Comparison of ENCODE assay signal across 9 cellular contexts in genomic region chr1:109876617-109877319, GRCh38. TPM values are rescaled to one million over a fixed set of nuclear protein-coding genes. Genes with fewer than 3 reads are reported as not detected.
DNase-seq lines count a peak whose midpoint lies in the region; ATAC-seq, FAIRE-seq and TF ChIP-seq lines count a peak whose summit lies in the region.
"Had no signal": no experiment of that assay in that cellular context is flagged by ENCODE, and none has a peak within 500 bp of the region (broad histone marks: within the 10 kb centered on the region; RNA-seq: fewer than 3 reads in every experiment).

No MANE protein-coding gene starts in this region.

- peak overlapping the region; percentile 63 for H3K27ac ChIP-seq in colonic mucosa
- peak overlapping the region; percentile 92 for H3K27ac ChIP-seq in lower lobe of right lung
- H3K27ac ChIP-seq in thoracic aorta, result peak overlapping the region; percentile 92 to 96

- no peak for TF ChIP-seq CTCF in colonic mucosa (IDR thresholded peaks at IDR 0.05)
- no peak for TF ChIP-seq CTCF in lower lobe of right lung (IDR thresholded peaks at IDR 0.05)
- TF ChIP-seq CTCF in thoracic aorta (IDR thresholded peaks at IDR 0.05), result no peak

- ATAC-seq in lower lobe of right lung, result peak; percentile 2 to 30
- ATAC-seq in thoracic aorta (ENCODE audit: insufficient number of reproducible peaks, low FRiP score, low read depth), result no peak
- no peak for ATAC-seq in HG03108 (IDR thresholded peaks at IDR 0.05; ENCODE audit: unreplicated experiment)
- no peak for ATAC-seq in HG03175 (IDR thresholded peaks at IDR 0.05; ENCODE audit: unreplicated experiment)

- no peaks in the 10 kb centered on the region for H3K9me3 ChIP-seq in colonic mucosa
- no peaks in the 10 kb centered on the region for H3K9me3 ChIP-seq in lower lobe of right lung
- no peaks in the 10 kb centered on the region for H3K9me3 ChIP-seq in thoracic aorta

- peak; percentile 9 for DNase-seq in HTR-8/SVneo (ENCODE audit: insufficient read length, low spot score)
- DNase-seq in colonic mucosa, result no peak
- no peak for DNase-seq in lower lobe of right lung
- DNase-seq in thoracic aorta (ENCODE audit: low spot score), result no peak
- DNase-seq in NCI-H2196 treated with DMSO at 0.1 percent for 48 hours (lab: John Stamatoyannopoulos, UW; ENCODE audit: unreplicated experiment), result no peak
- no peak for DNase-seq in NCI-H510A treated with DMSO at 0.1 percent for 48 hours (lab: John Stamatoyannopoulos, UW)
- DNase-seq: stimulated activated naive CD4-positive, alpha-beta T cell treated with Interleukin-2 at 50 U/mL for 16 hours had no signal

- no peak for FAIRE-seq in HTR-8/SVneo (lab: Jason Lieb, UNC)

- no peaks in the 10 kb centered on the region for H3K4me1 ChIP-seq in colonic mucosa
- H3K4me1 ChIP-seq in lower lobe of right lung, result peaks cover 38% of the 10 kb centered on the region
- peaks cover 26 to 74% of the 10 kb centered on the region in 2 donors for H3K4me1 ChIP-seq in thoracic aorta (ENCODE audit: control insufficient read depth in 1 of 2, low read depth in 2 of 2)

- peak overlapping the region in 1 of 2 donors; percentile 17 for H3K9ac ChIP-seq in colonic mucosa (ENCODE audit: low read depth in 2 of 2, low read length in 2 of 2)

- H3K27me3 ChIP-seq in colonic mucosa, result no peaks in the 10 kb centered on the region
- no peaks in the 10 kb centered on the region for H3K27me3 ChIP-seq in lower lobe of right lung (ENCODE audit: low read depth)
- H3K27me3 ChIP-seq in thoracic aorta (replicated peaks; ENCODE audit: insufficient read depth), result no peaks in the 10 kb centered on the region

- H3K4me3 ChIP-seq in colonic mucosa (no peak overlapping the region), lower lobe of right lung (peak overlapping the region; percentile 4), thoracic aorta (peak overlapping the region; percentile 56)

- intact Hi-C loops in colonic mucosa (cut with DNase I) (no loop called here), lower lobe of right lung (cut with DNase I) (no loop called here)

- H3K36me3 ChIP-seq in colonic mucosa (no peaks in the 10 kb centered on the region), lower lobe of right lung (no peaks in the 10 kb centered on the region), thoracic aorta (no peaks in the 10 kb centered on the region)

RNA-seq across cellular contexts. Expression of gene CSF1, which starts 33.9 kb away (rescaled TPM):
- 10 to 100 TPM; 14.1 to 18.1 TPM for total RNA-seq in colonic mucosa
- 64.3 TPM for total RNA-seq in lower lobe of right lung
- total RNA-seq in thoracic aorta, result 100 to 1,000 TPM; 146 to 171 TPM

Comparison
In these comparisons a context has a peak if more than half of its experiments do, and no peak if none do; other contexts are left out.
1. ATAC-seq: peak in lower lobe of right lung (2 of 2); none in thoracic aorta (single experiment), HG03108 (single experiment) and HG03175 (single experiment).
2. Peak in every context shown above with its lines, with median percentiles within 50 percentile points of each other: H3K27ac ChIP-seq.